In genomic region chr20:47493175-47493953, GRCh38 we compare ENCODE assay signal across 8 cellular contexts. TPM values are rescaled to one million over a fixed set of nuclear protein-coding genes. Genes with fewer than 3 reads are reported as not detected.
DNase-seq lines count a peak whose midpoint lies in the region; ATAC-seq and TF ChIP-seq lines count a peak whose summit lies in the region.

No MANE protein-coding gene starts in this region.

- peak overlapping the region; percentile 69 for H3K27ac Mint-ChIP-seq in progenitor cell of endocrine pancreas

- no peaks in the 10 kb centered on the region for H3K27me3 Mint-ChIP-seq in progenitor cell of endocrine pancreas

- H3K9ac ChIP-seq in BLaER1 treated with 17β-estradiol and CSF1 and Interleukin-3, amounts not matched to agents 10 nM and 100 nM, result peak overlapping the region in 10 of 11 experiments; percentile 0 to 56 (median 33); a peak in 14 of 22 replicates

- peak overlapping the region in 3 of 10 experiments; percentile 6 to 25 (median 14); a peak in 2 of 20 replicates for H3K4me3 ChIP-seq in BLaER1 treated with 17β-estradiol and CSF1 and Interleukin-3, amounts not matched to agents 10 nM and 100 nM
- H3K4me3 ChIP-seq in foreskin fibroblast (ENCODE audit: low read depth in 1 of 2, low read length in 2 of 2), result peak overlapping the region in 1 of 2 donors; percentile 15

- no peaks in the 10 kb centered on the region for H4K20me1 ChIP-seq in BLaER1 treated with 17β-estradiol and CSF1 and Interleukin-3, amounts not matched to agents 10 nM and 100 nM

- H3K4me1 ChIP-seq in BLaER1 treated with 17β-estradiol and CSF1 and Interleukin-3, amounts not matched to agents 10 nM and 100 nM, result peaks cover 44 to 71% (median 55%) of the 10 kb centered on the region in 10 experiments

- H3K4me2 ChIP-seq in BLaER1 treated with 17β-estradiol and CSF1 and Interleukin-3, amounts not matched to agents 10 nM and 100 nM, result peak overlapping the region; percentile 39 to 84 (median 72)

- H3K9me3 ChIP-seq in BLaER1 treated with 17β-estradiol and CSF1 and Interleukin-3, amounts not matched to agents 10 nM and 100 nM (replicated peaks in 1 of 11), result no peaks in the 10 kb centered on the region

- TF ChIP-seq CTCF in foreskin fibroblast (IDR thresholded peaks at IDR 0.05; ENCODE audit: low read depth, low read length) (no peak), progenitor cell of endocrine pancreas (IDR thresholded peaks at IDR 0.05; ENCODE audit: unreplicated experiment) (no peak)

- H3K27me3 ChIP-seq in BLaER1 treated with 17β-estradiol and CSF1 and Interleukin-3, amounts not matched to agents 10 nM and 100 nM, result no peaks in the 10 kb centered on the region

- peak; percentile 47 for DNase-seq in HS-27A (ENCODE audit: low read depth)
- peak; percentile 77 for DNase-seq in NOMO-1 treated with DMSO at 0.1 percent for 48 hours (lab: John Stamatoyannopoulos, UW; ENCODE audit: unreplicated experiment)
- peak; percentile 66 to 76 for DNase-seq in activated T-cell treated with anti-CD3 and anti-CD28 coated beads, Interleukin-2, amount 50 U/mL, for 48 hours
- peak; percentile 75 to 93 for DNase-seq in foreskin fibroblast
- no peak for DNase-seq in progenitor cell of endocrine pancreas (ENCODE audit: low spot score, unreplicated experiment)

- ATAC-seq in HG03159 (IDR thresholded peaks at IDR 0.05; ENCODE audit: unreplicated experiment) (no peak), GM18870 (IDR thresholded peaks at IDR 0.05; ENCODE audit: unreplicated experiment) (no peak)

- no peaks in the 10 kb centered on the region for H3K36me3 ChIP-seq in BLaER1 treated with 17β-estradiol and CSF1 and Interleukin-3, amounts not matched to agents 10 nM and 100 nM

- peaks cover 11% of the 10 kb centered on the region for H3K4me1 Mint-ChIP-seq in progenitor cell of endocrine pancreas (ENCODE audit: low read depth)

- H3K4me3 Mint-ChIP-seq in progenitor cell of endocrine pancreas (ENCODE audit: low read depth), result peak overlapping the region; percentile 33

- H3K36me3 Mint-ChIP-seq in progenitor cell of endocrine pancreas (ENCODE audit: insufficient read depth), result no peaks in the 10 kb centered on the region

- peak overlapping the region in 10 of 11 experiments; percentile 0 to 65 (median 48); a peak in 16 of 22 replicates for H3K27ac ChIP-seq in BLaER1 treated with 17β-estradiol and CSF1 and Interleukin-3, amounts not matched to agents 10 nM and 100 nM

- no peaks in the 10 kb centered on the region for H3K9me3 Mint-ChIP-seq in progenitor cell of endocrine pancreas (ENCODE audit: low read depth)

RNA-seq across cellular contexts. Expression of gene NCOA3, which starts 8.3 kb away (rescaled TPM):
- total RNA-seq in progenitor cell of endocrine pancreas, result 37.7 and 42.8 TPM in 2 replicates
